ENCODE assay signal across 19 cellular contexts in genomic region chr1:169307176-169307575, GRCh38.
"Had no signal": no experiment of that assay in that cellular context is flagged by ENCODE, and none has a peak within 500 bp of the region (broad histone marks: within the 10 kb centered on the region; RNA-seq: fewer than 3 reads in every experiment).

No MANE protein-coding gene starts in this region.

- H3K27me3 ChIP-seq: colonic mucosa, right lobe of liver, suprapubic skin had no signal

- H3K27ac Mint-ChIP-seq: activated CD8-positive, alpha-beta T cell treated with anti-CD3 and anti-CD28 coated beads, Interleukin-2, amount 10 ng/mL, durations not matched to agents 7 days and 5 days; activated naive CD8-positive, alpha-beta T cell treated with anti-CD3 and anti-CD28 coated beads, Interleukin-2, amount 50 U/mL, for 24 hours; natural killer cell treated with Interleukin-12 subunit alpha and Interleukin-12 subunit beta and Interleukin-15 and Interleukin-18, amount 100 ng/mL, for 72 hours; type B pancreatic cell had no signal

- DNase-seq: activated CD4-positive, alpha-beta T cell treated with anti-CD3 and anti-CD28 coated beads for 4 hours; activated CD8-positive, alpha-beta memory T cell treated with anti-CD3 and anti-CD28 coated beads, Interleukin-2, amount 50 U/mL, for 48 hours; activated CD8-positive, alpha-beta T cell treated with anti-CD3 and anti-CD28 coated beads, Interleukin-2, amount 10 ng/mL, durations not matched to agents 7 days and 5 days; activated naive CD4-positive, alpha-beta T cell treated with Interleukin-2 at 50 U/mL for 16 hours; activated naive CD8-positive, alpha-beta T cell treated with anti-CD3 and anti-CD28 coated beads, Interleukin-2, amount 50 U/mL, for 24 hours; colonic mucosa; islet precursor cell; mammary epithelial cell; occipital lobe; psoas muscle; right lobe of liver; stimulated activated CD4-positive, alpha-beta T cell treated with anti-CD3 and anti-CD28 coated beads, Interleukin-12 subunit alpha, Interleukin-12 subunit beta, amount 100 ng/mL, for 4 hours; stimulated activated CD4-positive, alpha-beta T cell treated with anti-CD3 and anti-CD28 coated beads, Interleukin-2, amount 100 ng/mL, for 48 hours; stimulated activated naive CD8-positive, alpha-beta T cell treated with anti-CD3 and anti-CD28 coated beads, Interleukin-15, Interleukin-2, amounts not matched to agents 100 U/mL and 50 U/mL, for 24 hours had no signal

- ATAC-seq: activated CD8-positive, alpha-beta T cell treated with anti-CD3 and anti-CD28 coated beads, Interleukin-2, amount 10 ng/mL, durations not matched to agents 7 days and 5 days; activated naive CD8-positive, alpha-beta T cell treated with anti-CD3 and anti-CD28 coated beads, Interleukin-2, amount 50 U/mL, for 24 hours; left lobe of liver; natural killer cell treated with Interleukin-12 subunit alpha and Interleukin-12 subunit beta and Interleukin-15 and Interleukin-18, amount 100 ng/mL, for 72 hours; psoas muscle; right lobe of liver; stimulated activated naive CD8-positive, alpha-beta T cell treated with anti-CD3 and anti-CD28 coated beads, Interleukin-15, Interleukin-2, amounts not matched to agents 100 U/mL and 50 U/mL, for 24 hours had no signal

- H3K27ac ChIP-seq: colonic mucosa, psoas muscle, right lobe of liver, suprapubic skin, VCaP had no signal

- H3K36me3 ChIP-seq: colonic mucosa, right lobe of liver, suprapubic skin had no signal

- H3K9me3 Mint-ChIP-seq: activated naive CD8-positive, alpha-beta T cell treated with anti-CD3 and anti-CD28 coated beads, Interleukin-2, amount 50 U/mL, for 24 hours; natural killer cell treated with Interleukin-12 subunit alpha and Interleukin-12 subunit beta and Interleukin-15 and Interleukin-18, amount 100 ng/mL, for 72 hours had no signal

- H3K4me3 ChIP-seq: colonic mucosa, psoas muscle, right lobe of liver, suprapubic skin had no signal

- H3K27me3 Mint-ChIP-seq: activated naive CD8-positive, alpha-beta T cell treated with anti-CD3 and anti-CD28 coated beads, Interleukin-2, amount 50 U/mL, for 24 hours; natural killer cell treated with Interleukin-12 subunit alpha and Interleukin-12 subunit beta and Interleukin-15 and Interleukin-18, amount 100 ng/mL, for 72 hours; type B pancreatic cell had no signal

- H3K4me3 Mint-ChIP-seq: activated CD8-positive, alpha-beta T cell treated with anti-CD3 and anti-CD28 coated beads, Interleukin-2, amount 10 ng/mL, durations not matched to agents 7 days and 5 days; activated naive CD8-positive, alpha-beta T cell treated with anti-CD3 and anti-CD28 coated beads, Interleukin-2, amount 50 U/mL, for 24 hours; natural killer cell treated with Interleukin-12 subunit alpha and Interleukin-12 subunit beta and Interleukin-15 and Interleukin-18, amount 100 ng/mL, for 72 hours; type B pancreatic cell had no signal

- H3K4me1 ChIP-seq: colonic mucosa, psoas muscle, right lobe of liver, suprapubic skin had no signal
